11 cellular contexts compared by ENCODE assay signal in genomic region chr3:52317178-52317577, GRCh38. TPM values are rescaled to one million over a fixed set of nuclear protein-coding genes. Genes with fewer than 3 reads are reported as not detected.
DNase-seq lines count a peak whose midpoint lies in the region; ATAC-seq, FAIRE-seq and TF ChIP-seq lines count a peak whose summit lies in the region.
"Had no signal": no experiment of that assay in that cellular context is flagged by ENCODE, and none has a peak within 500 bp of the region (broad histone marks: within the 10 kb centered on the region; RNA-seq: fewer than 3 reads in every experiment).

No MANE protein-coding gene starts in this region.

- no peak for DNase-seq in activated T-cell treated with anti-CD3 and anti-CD28 coated beads, Interleukin-2, amount 50 U/mL, for 72 hours
- DNase-seq in activated T-cell treated with anti-CD3 and anti-CD28 coated beads for 4 hours (no peak), mammary epithelial cell (no peak), mesenchymal stem cell (no peak), tibial nerve (ENCODE audit: low spot score in 2 of 2) (no peak), retina (no peak), RCC 7860 (ENCODE audit: low spot score) (no peak)
- DNase-seq: COR-L47, midbrain had no signal

- H3K36me3 ChIP-seq in mammary epithelial cell (ENCODE audit: insufficient read depth, low read length): no peaks in the 10 kb centered on the region
- H3K36me3 ChIP-seq in mesenchymal stem cell (ENCODE audit: control insufficient read depth in 1 of 2, insufficient read depth in 2 of 2, low read depth in 1 of 2, low read length in 2 of 2): peaks cover 0 to 2% of the 10 kb centered on the region in 2 experiments
- H3K36me3 ChIP-seq in tibial nerve: peaks cover 0 to under 1% (median 0%) of the 10 kb centered on the region in 3 donors
- H3K36me3 ChIP-seq: adrenal gland had no signal

- H3K4ac ChIP-seq in mesenchymal stem cell (ENCODE audit: low read depth in 1 of 2, low read length in 2 of 2): no peak overlapping the region

- no peak overlapping the region for H2BK15ac ChIP-seq in mesenchymal stem cell (ENCODE audit: low read depth, poor library complexity, severe bottlenecking)

- peak overlapping the region in 1 of 2 experiments; percentile 18 for H3K18ac ChIP-seq in mesenchymal stem cell (ENCODE audit: low read depth in 1 of 2, low read length in 2 of 2)

- H2BK12ac ChIP-seq in mesenchymal stem cell (ENCODE audit: low read length in 2 of 2): peak overlapping the region in 1 of 2 experiments; percentile 15

- no peak for FAIRE-seq in RCC 7860 (lab: Jason Lieb, UNC)

- no peak overlapping the region for H2BK120ac ChIP-seq in mesenchymal stem cell (ENCODE audit: low read depth, low read length)

- no peaks in the 10 kb centered on the region for H3K79me2 ChIP-seq in mammary epithelial cell (ENCODE audit: insufficient read depth, low read length)

- peak overlapping the region; percentile 82 for H3K4me2 ChIP-seq in mammary epithelial cell (ENCODE audit: insufficient read depth, low read depth, low read length)
- peak overlapping the region; percentile 88 for H3K4me2 ChIP-seq in mesenchymal stem cell (ENCODE audit: low read length, poor library complexity, severe bottlenecking)

- no peak overlapping the region for H2BK5ac ChIP-seq in mesenchymal stem cell (ENCODE audit: low read depth, low read length, poor library complexity, severe bottlenecking)

- dilution Hi-C loops in mammary epithelial cell (cut with HindIII; ENCODE audit: low sequenced_read_pairs): no loop called here

- no peak for TF ChIP-seq EP300 in tibial nerve (IDR thresholded peaks at IDR 0.05)

- H3K4me1 Mint-ChIP-seq in activated T-cell treated with anti-CD3 and anti-CD28 coated beads, Interleukin-2, amount 50 U/mL, for 72 hours (ENCODE audit: low read depth): peaks cover 43% of the 10 kb centered on the region

- BruUV-seq in mammary epithelial cell (replicated peaks; lab: Mats Ljungman, UMichigan): no TSS peak

- 23% methylated on average over 12 of the region's 12 CpGs for WGBS in mammary epithelial cell (ENCODE audit: low coverage, missing lambda C conversion rate)
- 44% methylated on average over 9 of the region's 12 CpGs for WGBS in mesenchymal stem cell
- WGBS in tibial nerve, 2 donors: 33 to 54% methylated on average over 12 of the region's 12 CpGs

- H3K9me3 Mint-ChIP-seq in activated T-cell treated with anti-CD3 and anti-CD28 coated beads, Interleukin-2, amount 50 U/mL, for 72 hours: no peaks in the 10 kb centered on the region

- H3K4me1 ChIP-seq in mammary epithelial cell (ENCODE audit: insufficient read depth, low read length) (peaks cover 17% of the 10 kb centered on the region), mesenchymal stem cell (ENCODE audit: control insufficient read depth, insufficient read depth, low read depth, low read length) (peaks cover 21% of the 10 kb centered on the region), tibial nerve (peaks cover 0 to 30% (median 20%) of the 10 kb centered on the region in 4 donors)

- H3K9ac ChIP-seq in mammary epithelial cell (ENCODE audit: insufficient read depth, low read length): no peak overlapping the region
- H3K9ac ChIP-seq in mesenchymal stem cell (ENCODE audit: low read length): peak overlapping the region; percentile 69

- H3K27me3 ChIP-seq in mammary epithelial cell (ENCODE audit: insufficient read depth, low read length) (no peaks in the 10 kb centered on the region), mesenchymal stem cell (ENCODE audit: control insufficient read depth in 1 of 2, insufficient read depth in 1 of 2, low read length in 2 of 2) (peaks cover 0 to 15% of the 10 kb centered on the region in 2 experiments), tibial nerve (peaks cover 0 to 5% of the 10 kb centered on the region in 2 donors)
- H3K27me3 ChIP-seq: adrenal gland had no signal

- H3K27ac ChIP-seq in mammary epithelial cell (ENCODE audit: insufficient read depth, low read depth, low read length) (no peak overlapping the region), mesenchymal stem cell (ENCODE audit: low read length, poor library complexity, severe bottlenecking) (no peak overlapping the region), tibial nerve (no peak overlapping the region)
- H3K27ac ChIP-seq: adrenal gland had no signal

- H2AFZ ChIP-seq in mammary epithelial cell (ENCODE audit: low read depth, low read length): peak overlapping the region; percentile 83
- H2AFZ ChIP-seq in mesenchymal stem cell (ENCODE audit: low read depth, low read length): no peak overlapping the region

- peak; percentile 25 to 38 for ATAC-seq in activated T-cell treated with anti-CD3 and anti-CD28 coated beads, Interleukin-2, amount 50 U/mL, for 72 hours (replicated peaks in 1 of 2)
- ATAC-seq in GM18520 (IDR thresholded peaks at IDR 0.05; ENCODE audit: unreplicated experiment): no peak

- no peak overlapping the region for H4K8ac ChIP-seq in mesenchymal stem cell (ENCODE audit: low read length)

- no peak overlapping the region for H3K14ac ChIP-seq in mesenchymal stem cell (ENCODE audit: low read length in 2 of 2)

- H3K4me3 ChIP-seq in mammary epithelial cell (replicated peaks in 1 of 3; ENCODE audit: insufficient read depth in 1 of 3, low read depth in 2 of 3, low read length in 3 of 3) (peak overlapping the region in 1 of 3 experiments; percentile 17), mesenchymal stem cell (ENCODE audit: insufficient read depth in 1 of 2, low read depth in 1 of 2, low read length in 2 of 2) (peak overlapping the region; percentile 20 to 74), tibial nerve (peak overlapping the region in 3 of 4 donors; percentile 1 to 40 (median 39))

- CTCF ChIA-PET in mammary epithelial cell (lab: Charles Lee; ENCODE audit: low non-redundant PET): interaction anchor here (0.7 kb wide), 1 partner anchor 122 kb away, joined by 3 read pairs; no protein-coding TSS in a partner anchor

- no peak overlapping the region for H3K23ac ChIP-seq in mesenchymal stem cell (ENCODE audit: low read length in 2 of 2)

- intact Hi-C loops in mammary epithelial cell (cut with micrococcal nuclease): no loop called here

- H4K91ac ChIP-seq in mesenchymal stem cell (ENCODE audit: low read length): no peak overlapping the region

- no peak overlapping the region for H3K27ac Mint-ChIP-seq in activated T-cell treated with anti-CD3 and anti-CD28 coated beads, Interleukin-2, amount 50 U/mL, for 72 hours

- H4K20me1 ChIP-seq in mammary epithelial cell (ENCODE audit: insufficient read depth, low read length): no peaks in the 10 kb centered on the region

- TF ChIP-seq CTCF in mammary epithelial cell (conservative IDR thresholded peaks at IDR 0.05 in 1 of 2, IDR thresholded peaks at IDR 0.05 in 1 of 2; ENCODE audit: extremely low read depth in 1 of 2, insufficient read depth in 1 of 2, low read depth in 1 of 2, low read length in 2 of 2): no peak
- TF ChIP-seq CTCF in tibial nerve (IDR thresholded peaks at IDR 0.05): no peak

- no peaks in the 10 kb centered on the region for H3K36me3 Mint-ChIP-seq in activated T-cell treated with anti-CD3 and anti-CD28 coated beads, Interleukin-2, amount 50 U/mL, for 72 hours (ENCODE audit: insufficient read depth in 2 of 2)

- H3K79me1 ChIP-seq in mesenchymal stem cell (replicated peaks; ENCODE audit: low read length, poor library complexity, severe bottlenecking): no peaks in the 10 kb centered on the region

- TF ChIP-seq POLR2A in tibial nerve (IDR thresholded peaks at IDR 0.05): no peak

- no peaks in the 10 kb centered on the region for H3K9me3 ChIP-seq in mammary epithelial cell (replicated peaks; ENCODE audit: insufficient read depth, low read length)
- no peaks in the 10 kb centered on the region for H3K9me3 ChIP-seq in mesenchymal stem cell (ENCODE audit: control insufficient read depth, low read length)
- no peaks in the 10 kb centered on the region for H3K9me3 ChIP-seq in tibial nerve
- H3K9me3 ChIP-seq: adrenal gland had no signal

- H3K27me3 Mint-ChIP-seq in activated T-cell treated with anti-CD3 and anti-CD28 coated beads, Interleukin-2, amount 50 U/mL, for 72 hours (ENCODE audit: low read depth): no peaks in the 10 kb centered on the region

- in situ Hi-C loops in mammary epithelial cell (cut with MboI; ENCODE audit: low sequenced_read_pairs in 2 of 2): no loop called here

- peak overlapping the region; percentile 67 to 70 for H3K4me3 Mint-ChIP-seq in activated T-cell treated with anti-CD3 and anti-CD28 coated beads, Interleukin-2, amount 50 U/mL, for 72 hours

- H2AK5ac ChIP-seq in mesenchymal stem cell (ENCODE audit: low read length, severe bottlenecking): no peak overlapping the region

RNA-seq across cellular contexts. Expression of gene DNAH1, which starts 1.1 kb away (rescaled TPM):
- total RNA-seq in activated T-cell treated with anti-CD3 and anti-CD28 coated beads, Interleukin-2, amount 50 U/mL, for 72 hours: 10 to 100 TPM; 31.4 to 32.4 TPM
- total RNA-seq in mammary epithelial cell (1 to 10 TPM; 1.5 to 4.0 TPM), tibial nerve (10 to 100 TPM; 12.0 to 26.1 (median 15.5) TPM)
- polyA plus RNA-seq in mammary epithelial cell: 0.44 TPM
- polyA minus RNA-seq in mammary epithelial cell: 2.5 TPM
- 1.0 TPM for polyA plus RNA-seq in mesenchymal stem cell (2013, experiment 1 of 2)
- 1.0 TPM for polyA plus RNA-seq in mesenchymal stem cell (2013, experiment 2 of 2)

RNA-seq across cellular contexts. Expression of gene GLYCTK, which starts 29.6 kb away (rescaled TPM):
- total RNA-seq in activated T-cell treated with anti-CD3 and anti-CD28 coated beads, Interleukin-2, amount 50 U/mL, for 72 hours: 10 to 100 TPM; 21.5 to 25.4 TPM
- total RNA-seq in mammary epithelial cell (10 to 100 TPM in 1 of 2 donors, 1 to 10 TPM in 1; 6.7 to 11.0 TPM), tibial nerve (10 to 100 TPM in 3 of 4 donors, 1 to 10 TPM in 1; 5.4 to 27.1 (median 19.9) TPM)
- polyA plus RNA-seq in mammary epithelial cell: 10.3 TPM
- 6.6 TPM for polyA minus RNA-seq in mammary epithelial cell
- 2.2 TPM for polyA plus RNA-seq in mesenchymal stem cell (2013, experiment 1 of 2)
- polyA plus RNA-seq in mesenchymal stem cell (2013, experiment 2 of 2): 2.4 TPM

RNA-seq across cellular contexts. Expression of gene WDR82, which starts 38.7 kb away (rescaled TPM):
- total RNA-seq in activated T-cell treated with anti-CD3 and anti-CD28 coated beads, Interleukin-2, amount 50 U/mL, for 72 hours: 100 to 1,000 TPM; 113 to 120 TPM
- 10 to 100 TPM; 54.3 to 59.8 TPM for total RNA-seq in mammary epithelial cell
- polyA plus RNA-seq in mammary epithelial cell: 52.7 TPM
- polyA minus RNA-seq in mammary epithelial cell: 57.3 TPM
- 29.2 TPM for polyA plus RNA-seq in mesenchymal stem cell (2013, experiment 1 of 2)
- 30.0 TPM for polyA plus RNA-seq in mesenchymal stem cell (2013, experiment 2 of 2)
- total RNA-seq in tibial nerve: 10 to 100 TPM; 42.1 to 52.9 (median 48.6) TPM
